In the genomic region with DNA sequence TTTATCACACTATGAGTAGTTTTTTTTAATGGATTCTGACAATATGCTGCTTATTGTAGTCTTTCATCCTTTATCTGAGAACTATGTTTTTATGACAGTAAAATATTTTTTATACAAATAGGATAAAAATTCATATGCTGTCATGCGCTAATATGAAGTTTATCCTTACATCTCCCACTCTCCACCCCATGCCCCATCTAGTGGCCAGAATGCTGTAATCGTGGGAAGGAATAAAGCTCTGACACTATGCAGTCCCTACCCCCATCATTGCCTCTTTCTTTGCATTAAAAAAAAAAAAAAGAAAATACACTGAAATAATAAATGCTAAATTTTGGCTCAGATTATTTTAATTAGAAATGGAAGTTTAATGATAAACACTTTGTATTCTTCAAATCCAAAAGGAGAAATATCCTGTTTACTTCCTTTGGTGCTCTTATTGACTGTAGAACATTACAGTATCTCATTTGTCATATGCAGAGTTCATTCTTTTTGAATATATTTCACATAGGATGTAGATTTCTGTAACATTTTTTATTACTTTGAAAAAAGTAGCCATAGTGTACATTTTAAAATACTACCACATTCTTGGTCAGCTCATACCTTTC, we compare ENCODE assay signal across 8 cellular contexts.
DNase-seq lines count a peak whose midpoint lies in the region; ATAC-seq and TF ChIP-seq lines count a peak whose summit lies in the region.

No MANE protein-coding gene starts in this region.

- in situ Hi-C loops in mammary epithelial cell (cut with MboI; ENCODE audit: low sequenced_read_pairs in 2 of 2), result no loop called here

- H3K27ac ChIP-seq in mammary epithelial cell (ENCODE audit: insufficient read depth, low read depth, low read length) (no peak overlapping the region), left lung (no peak overlapping the region)

- H3K9me3 Mint-ChIP-seq in T-cell, result no peaks in the 10 kb centered on the region

- no peak overlapping the region for H3K9ac ChIP-seq in mammary epithelial cell (ENCODE audit: insufficient read depth, low read length)

- no peaks in the 10 kb centered on the region for H3K27me3 Mint-ChIP-seq in T-cell

- intact Hi-C loops in mammary epithelial cell (cut with micrococcal nuclease) (no loop called here), left lung (cut with DNase I) (no loop called here)

- H3K9me3 ChIP-seq in mammary epithelial cell (replicated peaks; ENCODE audit: insufficient read depth, low read length) (peaks cover 4% of the 10 kb centered on the region), left lung (no peaks in the 10 kb centered on the region)

- no peak overlapping the region for H3K4me2 ChIP-seq in mammary epithelial cell (ENCODE audit: insufficient read depth, low read depth, low read length)

- no peaks in the 10 kb centered on the region for H3K4me1 Mint-ChIP-seq in T-cell

- H3K27me3 ChIP-seq in mammary epithelial cell (ENCODE audit: insufficient read depth, low read length), result no peaks in the 10 kb centered on the region
- H3K27me3 ChIP-seq in left lung, result no peaks in the 10 kb centered on the region

- H3K27ac Mint-ChIP-seq in T-cell, result no peak overlapping the region

- CTCF ChIA-PET in mammary epithelial cell (lab: Charles Lee; ENCODE audit: low non-redundant PET), result no interaction called here
- CTCF ChIA-PET in T-cell (lab: Charles Lee), result no interaction called here

- H3K4me3 Mint-ChIP-seq in T-cell, result no peak overlapping the region

- dilution Hi-C loops in mammary epithelial cell (cut with HindIII; ENCODE audit: low sequenced_read_pairs), result no loop called here

- BruUV-seq in mammary epithelial cell (replicated peaks; lab: Mats Ljungman, UMichigan), result no TSS peak

- WGBS in mammary epithelial cell (ENCODE audit: low coverage, missing lambda C conversion rate), result 34% methylated on average over 2 of the region's 2 CpGs

- H2AFZ ChIP-seq in mammary epithelial cell (ENCODE audit: low read depth, low read length), result no peak overlapping the region

- POLR2A ChIA-PET in T-cell (lab: Charles Lee), result no interaction called here

- H4K20me1 ChIP-seq in mammary epithelial cell (ENCODE audit: insufficient read depth, low read length), result no peaks in the 10 kb centered on the region

- H3K79me2 ChIP-seq in mammary epithelial cell (ENCODE audit: insufficient read depth, low read length), result no peaks in the 10 kb centered on the region

- H3K4me1 ChIP-seq in mammary epithelial cell (ENCODE audit: insufficient read depth, low read length), result no peaks in the 10 kb centered on the region
- no peaks in the 10 kb centered on the region for H3K4me1 ChIP-seq in left lung

- peak; percentile 44 to 55 for TF ChIP-seq CTCF in mammary epithelial cell (conservative IDR thresholded peaks at IDR 0.05 in 1 of 2, IDR thresholded peaks at IDR 0.05 in 1 of 2; ENCODE audit: extremely low read depth in 1 of 2, insufficient read depth in 1 of 2, low read depth in 1 of 2, low read length in 2 of 2)
- TF ChIP-seq CTCF in left lung (IDR thresholded peaks at IDR 0.05), result peak; percentile 26 to 44

- H3K36me3 ChIP-seq in mammary epithelial cell (ENCODE audit: insufficient read depth, low read length) (no peaks in the 10 kb centered on the region), left lung (no peaks in the 10 kb centered on the region)

- ATAC-seq in left lung, result peak; percentile 69
- no peak for ATAC-seq in T-cell (replicated peaks in 1 of 4)

- DNase-seq in AG08396 (ENCODE audit: low spot score) (peak; percentile 57), HS-27A (ENCODE audit: low read depth) (peak; percentile 40), mammary epithelial cell (no peak), left lung (no peak), T-cell (no peak), NCI-H2081 treated with DMSO at 0.1 percent for 48 hours (lab: John Stamatoyannopoulos, UW) (no peak), GOT3 (lab: John Stamatoyannopoulos, UW) (no peak)
- no peak for DNase-seq in effector CD4-positive, alpha-beta T cell

- H3K4me3 ChIP-seq in mammary epithelial cell (replicated peaks in 1 of 3; ENCODE audit: insufficient read depth in 1 of 3, low read depth in 2 of 3, low read length in 3 of 3) (no peak overlapping the region), left lung (no peak overlapping the region)

- no peaks in the 10 kb centered on the region for H3K36me3 Mint-ChIP-seq in T-cell

Comparison
In these comparisons a context has a peak if more than half of its experiments do, and no peak if none do; other contexts are left out.
1. DNase-seq: peak in AG08396 (single experiment) and HS-27A (single experiment); none in mammary epithelial cell (single experiment), left lung (0 of 2), T-cell (0 of 34), NCI-H2081 treated with DMSO at 0.1 percent for 48 hours (single experiment), effector CD4-positive, alpha-beta T cell (single experiment) and GOT3 (single experiment).